20 cellular contexts compared by ENCODE assay signal in genomic region chr11:455566-456147, GRCh38. TPM values are rescaled to one million over a fixed set of nuclear protein-coding genes. Genes with fewer than 3 reads are reported as not detected.
DNase-seq lines count a peak whose midpoint lies in the region; ATAC-seq lines count a peak whose summit lies in the region.
"Had no signal": no experiment of that assay in that cellular context is flagged by ENCODE, and none has a peak within 500 bp of the region (broad histone marks: within the 10 kb centered on the region; RNA-seq: fewer than 3 reads in every experiment).

No MANE protein-coding gene starts in this region.

- peaks cover 45 to 76% (median 62%) of the 10 kb centered on the region in 11 experiments for H3K36me3 ChIP-seq in BLaER1 treated with 17β-estradiol and CSF1 and Interleukin-3, amounts not matched to agents 10 nM and 100 nM
- H3K36me3 ChIP-seq: SJSA1 had no signal

- H3K36me3 Mint-ChIP-seq in T-helper 17 cell (ENCODE audit: low read depth), result peaks cover 2% of the 10 kb centered on the region
- H3K36me3 Mint-ChIP-seq in memory B cell, result peaks cover 5% of the 10 kb centered on the region
- H3K36me3 Mint-ChIP-seq: activated naive CD4-positive, alpha-beta T cell treated with anti-CD3 and anti-CD28 coated beads, Interleukin-2, amount 50 U/mL, for 24 hours had no signal

- no peak overlapping the region for H3K4me3 ChIP-seq in BLaER1 treated with 17β-estradiol and CSF1 and Interleukin-3, amounts not matched to agents 10 nM and 100 nM
- H3K4me3 ChIP-seq: esophagus muscularis mucosa, MG63, SJSA1 had no signal

- no peaks in the 10 kb centered on the region for H3K9me3 Mint-ChIP-seq in memory B cell
- H3K9me3 Mint-ChIP-seq: activated naive CD4-positive, alpha-beta T cell treated with anti-CD3 and anti-CD28 coated beads, Interleukin-2, amount 50 U/mL, for 24 hours had no signal

- H3K4me2 ChIP-seq in BLaER1 treated with 17β-estradiol and CSF1 and Interleukin-3, amounts not matched to agents 10 nM and 100 nM, result no peak overlapping the region

- H3K27ac ChIP-seq in BLaER1 treated with 17β-estradiol and CSF1 and Interleukin-3, amounts not matched to agents 10 nM and 100 nM, result no peak overlapping the region
- H3K27ac ChIP-seq: esophagus muscularis mucosa, SJSA1 had no signal

- H3K4me1 Mint-ChIP-seq in T-helper 17 cell (peaks cover 36% of the 10 kb centered on the region), memory B cell (peaks cover 35% of the 10 kb centered on the region)

- H3K9ac ChIP-seq in BLaER1 treated with 17β-estradiol and CSF1 and Interleukin-3, amounts not matched to agents 10 nM and 100 nM, result peak overlapping the region in 7 of 11 experiments; percentile 1 to 43 (median 33); a peak in 3 of 22 replicates

- ATAC-seq in T-helper 17 cell (no peak), memory B cell (ENCODE audit: low read depth) (no peak), HG03196 (IDR thresholded peaks at IDR 0.05; ENCODE audit: unreplicated experiment) (no peak)

- H3K4me1 ChIP-seq in BLaER1 treated with 17β-estradiol and CSF1 and Interleukin-3, amounts not matched to agents 10 nM and 100 nM, result peaks cover 26 to 42% (median 36%) of the 10 kb centered on the region in 10 experiments

- H3K27me3 Mint-ChIP-seq in T-helper 17 cell (no peaks in the 10 kb centered on the region), memory B cell (no peaks in the 10 kb centered on the region)
- H3K27me3 Mint-ChIP-seq: activated naive CD4-positive, alpha-beta T cell treated with anti-CD3 and anti-CD28 coated beads, Interleukin-2, amount 50 U/mL, for 24 hours had no signal

- peaks cover 16 to 99% (median 94%) of the 10 kb centered on the region in 11 experiments; a peak in 21 of 22 replicates for H4K20me1 ChIP-seq in BLaER1 treated with 17β-estradiol and CSF1 and Interleukin-3, amounts not matched to agents 10 nM and 100 nM

- H3K27ac Mint-ChIP-seq in T-helper 17 cell (peak overlapping the region; percentile 97), memory B cell (peak overlapping the region; percentile 38)

- H3K4me3 Mint-ChIP-seq in T-helper 17 cell (no peak overlapping the region), memory B cell (no peak overlapping the region)

- H3K9me3 ChIP-seq in BLaER1 treated with 17β-estradiol and CSF1 and Interleukin-3, amounts not matched to agents 10 nM and 100 nM (replicated peaks in 1 of 11), result no peaks in the 10 kb centered on the region
- no peaks in the 10 kb centered on the region for H3K9me3 ChIP-seq in T-helper 17 cell (ENCODE audit: control insufficient read depth, low read length, poor library complexity, severe bottlenecking)
- H3K9me3 ChIP-seq: esophagus muscularis mucosa, MG63, SJSA1 had no signal

- no peaks in the 10 kb centered on the region for H3K27me3 ChIP-seq in BLaER1 treated with 17β-estradiol and CSF1 and Interleukin-3, amounts not matched to agents 10 nM and 100 nM
- H3K27me3 ChIP-seq: esophagus muscularis mucosa, MG63, SJSA1 had no signal

- no peak for DNase-seq in T-helper 17 cell
- no peak for DNase-seq in memory B cell (ENCODE audit: low spot score in 2 of 2)
- DNase-seq in GOT3 (lab: John Stamatoyannopoulos, UW), result no peak
- DNase-seq in mucosa of gallbladder (ENCODE audit: low spot score), result no peak
- DNase-seq: ACHN; COR-L47; H7; head of caudate nucleus; islet precursor cell; MG63; NCI-H1930; NCI-H510A; stimulated activated naive CD4-positive, alpha-beta T cell treated with Interleukin-2 at 50 U/mL for 16 hours; T-helper 9 cell had no signal

RNA-seq across cellular contexts. Expression of gene PTDSS2, which starts 5.6 kb away (rescaled TPM):
- total RNA-seq in T-helper 17 cell, result 10 to 100 TPM; 21.8 to 24.5 TPM
- 36.6 TPM for total RNA-seq in mucosa of gallbladder

RNA-seq across cellular contexts. Expression of gene ANO9, which starts 13.8 kb away (rescaled TPM):
- 100 to 1,000 TPM; 131 to 165 TPM for total RNA-seq in T-helper 17 cell
- total RNA-seq in mucosa of gallbladder, result 49.3 TPM
- total RNA-seq: HT1080, SJSA1 had no signal

RNA-seq across cellular contexts. Expression of gene SIGIRR, which starts 40.9 kb away (rescaled TPM):
- total RNA-seq in T-helper 17 cell, result 100 to 1,000 TPM; 353 to 409 TPM
- 152 TPM for total RNA-seq in mucosa of gallbladder

RNA-seq across cellular contexts. Expression of gene RNH1, which starts 51.4 kb away (rescaled TPM):
- total RNA-seq in T-helper 17 cell (100 to 1,000 TPM; 108 to 127 TPM), mucosa of gallbladder (156 TPM)
